8 cellular contexts compared by ENCODE assay signal in genomic region chr11:62841361-62842170, GRCh38. TPM values are rescaled to one million over a fixed set of nuclear protein-coding genes. Genes with fewer than 3 reads are reported as not detected.
DNase-seq lines count a peak whose midpoint lies in the region; ATAC-seq and TF ChIP-seq lines count a peak whose summit lies in the region.

No MANE protein-coding gene starts in this region.

- in situ Hi-C loops in GM13977 (cut with MboI; ENCODE audit: low pct_unique_long_range_greater_than_20kb, low sequenced_read_pairs, unreplicated experiment) = no loop called here

- no peaks in the 10 kb centered on the region for H3K9me3 ChIP-seq in right cardiac atrium (ENCODE audit: control insufficient read depth, low read length)

- TF ChIP-seq CTCF in GM13977 (IDR thresholded peaks at IDR 0.05; ENCODE audit: extremely low read depth, insufficient read depth, missing control alignments) = no peak

- H3K27me3 ChIP-seq in right cardiac atrium (ENCODE audit: control insufficient read depth, insufficient read depth) = no peaks in the 10 kb centered on the region

- H3K4me3 ChIP-seq in right cardiac atrium (ENCODE audit: low read length) = peak overlapping the region; percentile 92

- no peaks in the 10 kb centered on the region for H3K4me1 ChIP-seq in right cardiac atrium (ENCODE audit: control insufficient read depth, insufficient read depth, low read length)

- peak; percentile 57 for ATAC-seq in HG02798 (IDR thresholded peaks at IDR 0.05; ENCODE audit: poor library complexity, unreplicated experiment)
- ATAC-seq in right cardiac atrium = peak; percentile 84

- under 1% methylated on average over 33 of the region's 33 CpGs for WGBS in right cardiac atrium

- intact Hi-C loops in right cardiac atrium (cut with DNase I) = no loop called here

- DNase-seq in GM13977 (ENCODE audit: low spot score) (peak; percentile 89), NCI-H1436 (lab: John Stamatoyannopoulos, UW) (peak; percentile 90), T follicular helper cell (ENCODE audit: low read depth) (peak; percentile 78), right cardiac atrium (peak; percentile 86 to 91 (median 90)), pulmonary artery endothelial cell (ENCODE audit: low read depth, low spot score) (peak; percentile 97), cortex of kidney (lab: John Stamatoyannopoulos, UW) (no peak)

- H3K27ac ChIP-seq in angular gyrus (ENCODE audit: low read depth, low read length) (peak overlapping the region; percentile 98), right cardiac atrium (ENCODE audit: low read length) (peak overlapping the region; percentile 99)

RNA-seq across cellular contexts. Expression of gene WDR74, which starts 2.2 kb away (rescaled TPM):
- 10 to 100 TPM; 24.8 to 28.7 (median 26.6) TPM for total RNA-seq in right cardiac atrium
- 17.9 TPM for polyA plus RNA-seq in right cardiac atrium
- 71.1 and 71.2 TPM in 2 replicates for total RNA-seq in pulmonary artery endothelial cell

RNA-seq across cellular contexts. Expression of gene TEX54, which starts 8.9 kb away (rescaled TPM):
- not detected for total RNA-seq in right cardiac atrium
- not detected for polyA plus RNA-seq in right cardiac atrium
- 0.26 TPM in 1 of 2 replicates, not detected in the other for total RNA-seq in pulmonary artery endothelial cell

RNA-seq across cellular contexts. Expression of gene STX5, which starts 9.7 kb away (rescaled TPM):
- total RNA-seq in right cardiac atrium (10 to 100 TPM; 20.1 to 27.8 (median 21.8) TPM), pulmonary artery endothelial cell (35.9 and 39.6 TPM in 2 replicates)
- 14.4 TPM for polyA plus RNA-seq in right cardiac atrium

RNA-seq across cellular contexts. Expression of gene NXF1, which starts 36.3 kb away (rescaled TPM):
- total RNA-seq in right cardiac atrium = 10 to 100 TPM; 40.3 to 56.4 (median 47.1) TPM
- polyA plus RNA-seq in right cardiac atrium = 45.8 TPM
- total RNA-seq in pulmonary artery endothelial cell = 14.8 and 38.9 TPM in 2 replicates

RNA-seq across cellular contexts. Expression of gene SLC3A2, which starts 39.1 kb away (rescaled TPM):
- 10 to 100 TPM; 40.2 to 64.1 (median 40.5) TPM for total RNA-seq in right cardiac atrium
- polyA plus RNA-seq in right cardiac atrium = 28.1 TPM
- total RNA-seq in pulmonary artery endothelial cell = 140 and 175 TPM in 2 replicates
